Comparison of ENCODE assay signal across 12 cellular contexts in the genomic region with DNA sequence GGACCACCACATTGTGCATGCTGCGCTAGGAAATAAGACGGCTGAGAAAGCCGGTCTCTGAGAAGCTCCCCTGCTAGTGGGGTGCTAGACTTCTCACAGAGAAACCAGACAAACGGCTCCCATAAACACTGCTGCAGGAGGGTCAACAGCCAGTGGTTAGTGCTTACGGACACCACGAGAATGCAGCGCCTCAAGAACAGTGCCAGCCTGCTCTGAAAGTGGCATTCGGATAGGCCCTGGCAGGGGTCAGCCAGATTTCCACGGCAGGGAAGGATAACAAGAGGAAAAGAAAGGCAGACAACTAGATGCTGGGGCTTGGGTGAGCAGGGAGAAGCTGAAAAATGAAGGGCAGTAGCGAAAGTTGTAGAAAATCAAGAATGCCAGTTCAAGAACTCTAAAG. TPM values are rescaled to one million over a fixed set of nuclear protein-coding genes. Genes with fewer than 3 reads are reported as not detected.
DNase-seq lines count a peak whose midpoint lies in the region; ATAC-seq, FAIRE-seq and TF ChIP-seq lines count a peak whose summit lies in the region.
"Had no signal": no experiment of that assay in that cellular context is flagged by ENCODE, and none has a peak within 500 bp of the region (broad histone marks: within the 10 kb centered on the region; RNA-seq: fewer than 3 reads in every experiment).

No MANE protein-coding gene starts in this region.

- TF ChIP-seq POLR2A in breast epithelium (IDR thresholded peaks at IDR 0.05): no peak
- no peak for TF ChIP-seq POLR2A in heart left ventricle (IDR thresholded peaks at IDR 0.05)

- peaks cover 0 to 13% of the 10 kb centered on the region in 2 donors for H3K4me1 ChIP-seq in breast epithelium
- H3K4me1 ChIP-seq in heart left ventricle: peaks cover 0 to 71% (median 36%) of the 10 kb centered on the region in 12 donors
- peaks cover 5 to 18% (median 6%) of the 10 kb centered on the region in 3 donors for H3K4me1 ChIP-seq in pancreas

- no peaks in the 10 kb centered on the region for H3K27me3 Mint-ChIP-seq in MCF 10A (ENCODE audit: insufficient read depth, unreplicated experiment)
- no peaks in the 10 kb centered on the region for H3K27me3 Mint-ChIP-seq in stimulated activated naive B cell treated with anti-CD40 and anti-IgM and Interleukin-4, amounts not matched to agents 10 μg/mL and 1 μg/mL and 100 μg/mL, for 72 hours

- H3K4me1 Mint-ChIP-seq in MCF 10A (ENCODE audit: insufficient read depth, unreplicated experiment): peaks cover 48% of the 10 kb centered on the region
- peaks cover 26 to 77% of the 10 kb centered on the region in 2 donors for H3K4me1 Mint-ChIP-seq in stimulated activated naive B cell treated with anti-CD40 and anti-IgM and Interleukin-4, amounts not matched to agents 10 μg/mL and 1 μg/mL and 100 μg/mL, for 72 hours

- no peak overlapping the region for H3K4me3 Mint-ChIP-seq in MCF 10A (ENCODE audit: unreplicated experiment)
- H3K4me3 Mint-ChIP-seq in stimulated activated naive B cell treated with anti-CD40 and anti-IgM and Interleukin-4, amounts not matched to agents 10 μg/mL and 1 μg/mL and 100 μg/mL, for 72 hours: peak overlapping the region in 1 of 2 donors; percentile 49

- H3K9me3 Mint-ChIP-seq in MCF 10A (ENCODE audit: unreplicated experiment): no peaks in the 10 kb centered on the region
- H3K9me3 Mint-ChIP-seq in stimulated activated naive B cell treated with anti-CD40 and anti-IgM and Interleukin-4, amounts not matched to agents 10 μg/mL and 1 μg/mL and 100 μg/mL, for 72 hours: peaks cover 6% of the 10 kb centered on the region in 2 donors

- H3K4me3 ChIP-seq in breast epithelium (no peak overlapping the region), heart left ventricle (no peak overlapping the region), pancreas (no peak overlapping the region)
- H3K4me3 ChIP-seq: coronary artery had no signal

- TF ChIP-seq CTCF in MCF 10A (IDR thresholded peaks at IDR 0.05; ENCODE audit: unreplicated experiment) (no peak), breast epithelium (IDR thresholded peaks at IDR 0.05) (no peak), heart left ventricle (IDR thresholded peaks at IDR 0.05) (no peak), pancreas (IDR thresholded peaks at IDR 0.05) (no peak)

- CTCF ChIA-PET in MCF 10A (lab: Yijun Ruan, JAX): interaction anchor here (1.0 to 1.3 kb wide), 2 partner anchors 9 to 17 kb away, joined by 3 to 6 read pairs; no protein-coding TSS in a partner anchor

- DNase-seq in MCF 10A (ENCODE audit: unreplicated experiment) (no peak), breast epithelium (ENCODE audit: low spot score in 2 of 2) (no peak), heart left ventricle (no peak), pancreas (no peak)
- no peak for DNase-seq in stimulated activated naive B cell treated with anti-CD40 and anti-IgM and Interleukin-4, amounts not matched to agents 10 μg/mL and 1 μg/mL and 100 μg/mL, for 72 hours
- no peak for DNase-seq in effector CD8-positive, alpha-beta T cell (lab: John Stamatoyannopoulos, UW)
- DNase-seq: activated naive CD4-positive, alpha-beta T cell treated with anti-CD3 and anti-CD28 coated beads, Interleukin-2, amount 50 U/mL, for 16 hours; DMS79 treated with DMSO at 0.1 percent for 48 hours; NCI-H69; stimulated activated CD4-positive, alpha-beta T cell treated with anti-CD3 and anti-CD28 coated beads, Interleukin-4, amount 100 ng/mL, for 24 hours; stimulated activated naive CD8-positive, alpha-beta T cell treated with anti-CD3 and anti-CD28 coated beads, Interleukin-15, Interleukin-2, amounts not matched to agents 100 U/mL and 50 U/mL, for 24 hours had no signal

- H3K9me3 ChIP-seq in breast epithelium (no peaks in the 10 kb centered on the region), heart left ventricle (no peaks in the 10 kb centered on the region), pancreas (peaks cover 0 to 3% (median 0%) of the 10 kb centered on the region in 4 donors)

- FAIRE-seq in pancreas (lab: Jason Lieb, UNC): no peak

- no TSS peak for BruUV-seq in MCF 10A (replicated peaks; lab: Mats Ljungman, UMichigan)

- peak overlapping the region; percentile 97 for H3K27ac Mint-ChIP-seq in MCF 10A (ENCODE audit: low read depth, unreplicated experiment)
- peak overlapping the region; percentile 81 for H3K27ac Mint-ChIP-seq in stimulated activated naive B cell treated with anti-CD40 and anti-IgM and Interleukin-4, amounts not matched to agents 10 μg/mL and 1 μg/mL and 100 μg/mL, for 72 hours

- H3K27ac ChIP-seq in breast epithelium (no peak overlapping the region), heart left ventricle (peak overlapping the region in 10 of 12 donors; percentile 22 to 57 (median 42)), pancreas (no peak overlapping the region)
- H3K27ac ChIP-seq: coronary artery had no signal

- H3K27me3 ChIP-seq in breast epithelium: no peaks in the 10 kb centered on the region
- no peaks in the 10 kb centered on the region for H3K27me3 ChIP-seq in heart left ventricle
- H3K27me3 ChIP-seq in pancreas: no peaks in the 10 kb centered on the region

- peaks cover 34% of the 10 kb centered on the region for H3K36me3 Mint-ChIP-seq in MCF 10A (ENCODE audit: insufficient read depth, unreplicated experiment)
- peaks cover 27 to 39% of the 10 kb centered on the region in 2 donors for H3K36me3 Mint-ChIP-seq in stimulated activated naive B cell treated with anti-CD40 and anti-IgM and Interleukin-4, amounts not matched to agents 10 μg/mL and 1 μg/mL and 100 μg/mL, for 72 hours

- peak; percentile 48 to 61 (median 58) for ATAC-seq in heart left ventricle
- ATAC-seq in stimulated activated naive B cell treated with anti-CD40 and anti-IgM and Interleukin-4, amounts not matched to agents 10 μg/mL and 1 μg/mL and 100 μg/mL, for 72 hours (replicated peaks): no peak
- no peak for ATAC-seq in pancreas
- ATAC-seq: stimulated activated naive CD8-positive, alpha-beta T cell treated with anti-CD3 and anti-CD28 coated beads, Interleukin-15, Interleukin-2, amounts not matched to agents 100 U/mL and 50 U/mL, for 24 hours had no signal

- H3K36me3 ChIP-seq in breast epithelium (no peaks in the 10 kb centered on the region), heart left ventricle (peaks cover 0 to 3% (median 0%) of the 10 kb centered on the region in 9 donors), pancreas (no peaks in the 10 kb centered on the region)

- intact Hi-C loops in MCF 10A (cut with micrococcal nuclease): no loop called here
- intact Hi-C loops in breast epithelium (cut with DNase I; ENCODE audit: low total_unique reads): no loop called here
- intact Hi-C loops in heart left ventricle (cut with DNase I): loop anchor here in 1 of 10 donors (2.0 kb wide), 1 partner anchor 22 kb away; no protein-coding TSS in a partner anchor
- intact Hi-C loops in pancreas (cut with DNase I): no loop called here

- POLR2A ChIA-PET in MCF 10A (lab: Yijun Ruan, JAX): interaction anchor here (0.6 to 17.1 kb wide), 7 partner anchors 10 to 74 kb away, joined by 3 to 351 read pairs (median 8); no protein-coding TSS in a partner anchor

- 62 to 73% (median 68%) methylated on average over 10 of the region's 10 CpGs for WGBS in heart left ventricle, 4 donors
- WGBS in pancreas, 2 donors: 84 to 86% methylated on average over 10 of the region's 10 CpGs

RNA-seq across cellular contexts. Expression of gene PPTC7, which starts 26.4 kb away (rescaled TPM):
- total RNA-seq in MCF 10A (2022): 32.0 and 36.5 TPM in 2 replicates
- 10 to 100 TPM; 21.6 to 31.9 (median 26.7) TPM for total RNA-seq in breast epithelium
- total RNA-seq in heart left ventricle: 100 to 1,000 TPM in 1 of 9 donors, 10 to 100 TPM in 8; 47.5 to 113 (median 72.7) TPM
- polyA plus RNA-seq in heart left ventricle: 10 to 100 TPM; 26.6 to 53.1 TPM
- 1 to 10 TPM; 4.6 to 9.0 (median 6.2) TPM for total RNA-seq in pancreas
- polyA plus RNA-seq in pancreas: 1 to 10 TPM; 2.2 to 5.8 TPM

RNA-seq across cellular contexts. Expression of gene RAD9B, which starts 54.6 kb away (rescaled TPM):
- total RNA-seq in MCF 10A (2022) (1.0 and 1.5 TPM in 2 replicates), breast epithelium (1 to 10 TPM in 1 of 3 donors, under 1 TPM in 2; 0.48 to 2.8 (median 0.66) TPM), heart left ventricle (1 to 10 TPM in 5 of 9 donors, under 1 TPM in 2, not detected in 2; 0.67 to 4.8 (median 2.4) TPM), pancreas (under 1 TPM; 0.16 to 0.28 (median 0.22) TPM)
- polyA plus RNA-seq in heart left ventricle (10 to 100 TPM in 1 of 2 donors, under 1 TPM in 1; 0.34 to 12.0 TPM), pancreas (under 1 TPM in 1 of 2 donors, not detected in 1; 0.26 TPM)

RNA-seq across cellular contexts. Expression of gene VPS29, which starts 54.8 kb away (rescaled TPM):
- total RNA-seq in MCF 10A (2022) (125 and 131 TPM in 2 replicates), breast epithelium (100 to 1,000 TPM in 1 of 3 donors, 10 to 100 TPM in 2; 82.9 to 135 (median 96.7) TPM), heart left ventricle (100 to 1,000 TPM in 3 of 9 donors, 10 to 100 TPM in 6; 66.7 to 149 (median 89.5) TPM), pancreas (10 to 100 TPM; 29.1 to 49.3 (median 36.5) TPM)
- polyA plus RNA-seq in heart left ventricle (100 to 1,000 TPM; 107 to 191 TPM), pancreas (100 to 1,000 TPM in 1 of 2 donors, 10 to 100 TPM in 1; 66.8 to 120 TPM)

RNA-seq across cellular contexts. Expression of gene TCTN1, which starts 57.2 kb away (rescaled TPM):
- total RNA-seq in MCF 10A (2022): 36.5 and 38.9 TPM in 2 replicates
- 10 to 100 TPM; 43.0 to 76.0 (median 56.3) TPM for total RNA-seq in breast epithelium
- total RNA-seq in heart left ventricle: 10 to 100 TPM; 17.3 to 27.7 (median 20.2) TPM
- polyA plus RNA-seq in heart left ventricle: 10 to 100 TPM; 12.6 to 18.5 TPM
- 10 to 100 TPM; 14.7 to 25.3 (median 17.6) TPM for total RNA-seq in pancreas
- polyA plus RNA-seq in pancreas: 10 to 100 TPM; 31.0 to 54.5 TPM

Comparison
In these comparisons a context has a peak if more than half of its experiments do, and no peak if none do; other contexts are left out.
1. H3K27ac ChIP-seq: peak in heart left ventricle (10 of 12); none in breast epithelium (0 of 2) and pancreas (0 of 4).
2. ATAC-seq: peak in heart left ventricle (4 of 4); none in stimulated activated naive B cell treated with anti-CD40 and anti-IgM and Interleukin-4, amounts not matched to agents 10 μg/mL and 1 μg/mL and 100 μg/mL, for 72 hours (0 of 2) and pancreas (0 of 4).